ENCODE assay signal across 9 cellular contexts in the genomic region with DNA sequence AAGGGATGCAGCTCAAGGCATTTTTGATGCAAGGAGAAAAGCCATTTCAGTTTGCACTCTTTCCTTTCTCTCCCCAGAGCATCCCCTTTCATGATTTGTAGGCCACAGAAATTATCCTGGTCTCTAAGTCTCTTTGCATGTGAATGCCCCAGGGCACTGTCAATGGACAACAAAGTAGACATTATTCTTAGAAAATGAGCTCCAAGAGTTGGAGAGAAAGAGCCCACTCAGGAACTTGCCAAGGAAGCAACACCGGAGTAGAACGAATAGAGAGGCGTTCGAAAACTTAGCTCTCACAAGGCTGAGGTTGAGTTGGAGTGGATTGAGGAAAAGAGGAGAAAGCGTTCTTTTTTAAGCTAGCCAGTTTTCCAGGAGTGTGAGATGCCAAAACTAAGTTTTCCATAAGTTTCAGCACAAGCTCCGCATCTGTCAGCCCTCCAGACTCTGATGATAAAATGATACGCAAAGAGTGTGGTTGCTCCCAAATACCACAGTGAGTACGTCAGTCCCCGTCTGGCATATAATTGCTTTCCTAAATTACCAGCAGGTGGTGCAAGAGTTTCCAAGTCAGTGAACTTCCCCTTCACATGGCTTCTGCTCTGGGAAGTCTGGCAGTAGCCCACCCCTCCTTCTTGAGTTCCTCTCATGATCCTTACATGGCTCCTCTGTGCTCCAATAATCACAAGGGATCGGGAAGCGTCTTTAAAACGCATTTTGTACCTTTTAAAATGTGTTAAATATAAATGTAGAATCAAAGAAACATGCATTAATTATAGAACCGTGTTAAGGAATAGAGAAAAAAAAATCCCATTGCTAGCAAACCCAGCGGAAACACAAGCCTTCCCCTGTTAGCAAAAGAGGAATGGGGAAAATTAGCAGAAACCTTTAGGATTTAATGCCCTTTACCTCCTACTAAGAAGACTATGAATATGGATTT.
DNase-seq lines count a peak whose midpoint lies in the region; ATAC-seq, FAIRE-seq and TF ChIP-seq lines count a peak whose summit lies in the region.
"Had no signal": no experiment of that assay in that cellular context is flagged by ENCODE, and none has a peak within 500 bp of the region (broad histone marks: within the 10 kb centered on the region; RNA-seq: fewer than 3 reads in every experiment).

No MANE protein-coding gene starts in this region.

- peaks cover 4% of the 10 kb centered on the region for H3K27me3 Mint-ChIP-seq in astrocyte (ENCODE audit: low read depth, unreplicated experiment)

- ATAC-seq in GM18498 (IDR thresholded peaks at IDR 0.05; ENCODE audit: unreplicated experiment) (peak; percentile 80), HG03060 (IDR thresholded peaks at IDR 0.05; ENCODE audit: low read depth, unreplicated experiment) (peak; percentile 56), sciatic nerve (peak; percentile 76)
- ATAC-seq in activated CD4-positive, CD25-positive, alpha-beta regulatory T cell treated with anti-CD3 and anti-CD28 coated beads, Interleukin-2, amount 50 U/mL, for 24 hours = no peak

- peak overlapping the region; percentile 24 for H2AFZ ChIP-seq in astrocyte (ENCODE audit: low read depth, low read length)

- H3K27ac ChIP-seq in astrocyte (ENCODE audit: low read depth, low read length) = no peak overlapping the region
- H3K27ac ChIP-seq: neutrophil had no signal

- H3K4me1 Mint-ChIP-seq in astrocyte (ENCODE audit: low read depth, unreplicated experiment) = no peaks in the 10 kb centered on the region

- H3K4me2 ChIP-seq in astrocyte (ENCODE audit: low read length) = peak overlapping the region; percentile 40

- TF ChIP-seq CTCF in astrocyte (IDR thresholded peaks at IDR 0.05; ENCODE audit: insufficient read depth, low read depth, low read length) = peak; percentile 53

- no peaks in the 10 kb centered on the region for H3K9me3 Mint-ChIP-seq in astrocyte (ENCODE audit: unreplicated experiment)

- no peaks in the 10 kb centered on the region for H3K79me2 ChIP-seq in astrocyte (ENCODE audit: insufficient read depth, low read length)

- H3K9me3 ChIP-seq in astrocyte (ENCODE audit: insufficient read depth, low read depth, low read length) = no peaks in the 10 kb centered on the region
- H3K9me3 ChIP-seq: neutrophil had no signal

- no peaks in the 10 kb centered on the region for H3K36me3 ChIP-seq in astrocyte (ENCODE audit: insufficient read depth, low read length)
- H3K36me3 ChIP-seq: neutrophil had no signal

- intact Hi-C loops in sciatic nerve (cut with DNase I) = no loop called here

- no peak for FAIRE-seq in astrocyte (lab: Jason Lieb, UNC)

- no peak overlapping the region for H3K27ac Mint-ChIP-seq in astrocyte (ENCODE audit: unreplicated experiment)

- H3K9ac ChIP-seq in astrocyte (ENCODE audit: low read length) = no peak overlapping the region

- no peaks in the 10 kb centered on the region for H3K27me3 ChIP-seq in astrocyte (ENCODE audit: insufficient read depth, low read length)
- H3K27me3 ChIP-seq: neutrophil had no signal

- no peak overlapping the region for H3K4me3 Mint-ChIP-seq in astrocyte (ENCODE audit: unreplicated experiment)

- H4K20me1 ChIP-seq in astrocyte (ENCODE audit: insufficient read depth, low read length) = no peaks in the 10 kb centered on the region

- H3K4me1 ChIP-seq in astrocyte (ENCODE audit: insufficient read depth, low read length) = no peaks in the 10 kb centered on the region

- no peak overlapping the region for H3K4me3 ChIP-seq in astrocyte (ENCODE audit: insufficient read depth, low read depth, low read length)

- DNase-seq in AML-193 (lab: John Stamatoyannopoulos, UW) = peak; percentile 43 to 44
- DNase-seq in NCI-H446 (lab: John Stamatoyannopoulos, UW) = peak; percentile 79 to 91
- peak; percentile 59 for DNase-seq in astrocyte (ENCODE audit: low read depth)
- DNase-seq in hepatic stellate cell (ENCODE audit: low spot score) = peak; percentile 2
- no peak for DNase-seq in sciatic nerve (ENCODE audit: low spot score)

- H3K36me3 Mint-ChIP-seq in astrocyte (ENCODE audit: low read depth, unreplicated experiment) = no peaks in the 10 kb centered on the region

Comparison
In these comparisons a context has a peak if more than half of its experiments do, and no peak if none do; other contexts are left out.
1. ATAC-seq: peak in GM18498 (single experiment), HG03060 (single experiment) and sciatic nerve (single experiment); none in activated CD4-positive, CD25-positive, alpha-beta regulatory T cell treated with anti-CD3 and anti-CD28 coated beads, Interleukin-2, amount 50 U/mL, for 24 hours (0 of 2).